21 cellular contexts compared by ENCODE assay signal in the genomic region with DNA sequence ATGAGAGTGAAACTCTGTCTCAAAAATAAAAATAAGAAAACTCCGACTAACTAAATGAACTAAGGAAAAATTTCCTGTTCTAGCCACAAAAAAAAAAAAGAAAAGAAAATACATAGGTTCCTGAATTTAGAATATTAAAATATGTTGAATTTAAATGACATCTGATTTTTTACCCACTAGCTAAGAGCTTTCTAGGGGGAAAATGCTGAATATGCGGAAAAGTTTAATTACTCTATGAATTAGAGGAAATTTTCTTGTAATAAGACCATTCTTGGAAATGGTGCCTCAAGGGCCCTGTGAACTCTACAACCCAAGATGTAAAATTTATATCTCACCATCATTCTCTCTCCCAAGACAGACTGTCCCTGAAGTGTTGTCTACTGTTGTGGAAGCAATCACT.
"Had no signal": no experiment of that assay in that cellular context is flagged by ENCODE, and none has a peak within 500 bp of the region (broad histone marks: within the 10 kb centered on the region; RNA-seq: fewer than 3 reads in every experiment).

No MANE protein-coding gene starts in this region.

- H3K9ac ChIP-seq: KMS-11, SK-N-SH had no signal

- FAIRE-seq: HTR-8/SVneo had no signal

- H3K9me3 ChIP-seq: SK-N-SH had no signal

- DNase-seq: Kasumi-1, MM.1S, NCI-H1092 treated with DMSO at 0.1 percent for 48 hours, NCI-H1436, NCI-H187, NCI-H2029, NCI-H2081 treated with DMSO at 0.1 percent for 48 hours, NCI-H2171, NCI-H226, NCI-H446, NCI-H510A, NCI-H524 treated with DMSO at 0.1 percent for 48 hours, NCI-H69, NCI-H774, SHP77, SK-N-SH, SW 1271 had no signal

- H3K27ac ChIP-seq: HL-60, KMS-11, RWPE1 had no signal

- H3K4me2 ChIP-seq: KMS-11, SK-N-SH had no signal
